Comparison of ENCODE assay signal across 9 cellular contexts in the genomic region with DNA sequence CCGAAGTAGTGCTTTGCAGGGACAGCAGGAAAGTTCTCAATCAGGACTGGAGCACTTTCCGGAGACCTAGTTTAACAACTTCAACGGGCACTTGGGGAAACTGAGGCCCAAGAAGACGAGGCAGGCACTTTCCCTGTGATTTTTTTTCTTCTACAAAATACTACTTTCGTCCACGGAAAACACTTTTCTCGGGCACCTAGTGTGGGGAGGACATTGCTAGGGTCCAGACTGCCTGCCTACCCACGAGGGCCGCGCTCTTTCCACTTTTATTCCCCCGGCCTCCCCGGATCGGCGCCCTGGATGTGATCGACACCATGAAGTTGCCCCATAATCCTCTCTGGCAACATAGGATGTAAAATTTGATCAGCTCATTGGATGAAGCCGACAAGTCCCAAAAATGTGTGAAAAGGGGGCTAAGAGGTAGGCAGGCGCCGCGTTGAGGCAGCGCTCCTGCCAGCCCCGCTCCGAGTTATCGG.
DNase-seq lines count a peak whose midpoint lies in the region; ATAC-seq, FAIRE-seq and TF ChIP-seq lines count a peak whose summit lies in the region.
"Had no signal": no experiment of that assay in that cellular context is flagged by ENCODE, and none has a peak within 500 bp of the region (broad histone marks: within the 10 kb centered on the region; RNA-seq: fewer than 3 reads in every experiment).

No MANE protein-coding gene starts in this region.

- no peak overlapping the region for H3K27ac ChIP-seq in SK-N-MC
- H3K27ac ChIP-seq in stomach smooth muscle (ENCODE audit: low read length) = no peak overlapping the region

- H3K4me3 ChIP-seq in SK-N-MC = peak overlapping the region; percentile 69
- H3K4me3 ChIP-seq in iPS-11a (ENCODE audit: low read depth, low read length) = peak overlapping the region; percentile 35
- H3K4me3 ChIP-seq in stomach smooth muscle (ENCODE audit: low read length in 2 of 2) = peak overlapping the region; percentile 40 to 66
- no peak overlapping the region for H3K4me3 ChIP-seq in lower leg skin (ENCODE audit: low read depth, poor library complexity, severe bottlenecking)

- peaks cover 12% of the 10 kb centered on the region for H3K4me1 ChIP-seq in stomach smooth muscle (ENCODE audit: control insufficient read depth, insufficient read depth, low read length)

- no peaks in the 10 kb centered on the region for H3K9me3 ChIP-seq in SK-N-MC (ENCODE audit: low read depth, low read length)
- H3K9me3 ChIP-seq in stomach smooth muscle (ENCODE audit: control insufficient read depth in 2 of 2, low read length in 2 of 2) = no peaks in the 10 kb centered on the region

- DNase-seq in NCI-H82 (lab: John Stamatoyannopoulos, UW) = peak; percentile 27
- no peak for DNase-seq in NCI-H82 treated with DMSO at 0.1 percent for 48 hours (lab: John Stamatoyannopoulos, UW; ENCODE audit: unreplicated experiment)
- DNase-seq in SK-N-MC (ENCODE audit: low read depth, low spot score) = no peak
- no peak for DNase-seq in lower leg skin (ENCODE audit: low spot score in 2 of 2)
- DNase-seq in HTR-8/SVneo (ENCODE audit: insufficient read length, low spot score) = no peak
- DNase-seq: effector CD8-positive, alpha-beta T cell had no signal

- ATAC-seq in GM19328 (IDR thresholded peaks at IDR 0.05; ENCODE audit: unreplicated experiment) = no peak

- H3K9ac ChIP-seq in SK-N-MC (ENCODE audit: insufficient read length) (no peak overlapping the region), stomach smooth muscle (ENCODE audit: low read length in 2 of 2) (peak overlapping the region in 1 of 2 donors; percentile 42)

- H3K36me3 ChIP-seq in SK-N-MC (ENCODE audit: insufficient read depth, low read length) (no peaks in the 10 kb centered on the region), stomach smooth muscle (ENCODE audit: control insufficient read depth in 2 of 2, insufficient read depth in 2 of 2, low read length in 2 of 2) (no peaks in the 10 kb centered on the region)

- FAIRE-seq in HTR-8/SVneo (lab: Jason Lieb, UNC) = no peak

- WGBS in lower leg skin, 2 donors = 11 to 39% methylated on average over 21 to 22 of the region's 23 CpGs

- no peak for TF ChIP-seq POLR2A in lower leg skin (IDR thresholded peaks at IDR 0.05)

- H3K27me3 ChIP-seq in stomach smooth muscle (ENCODE audit: control insufficient read depth in 1 of 2, insufficient read depth in 2 of 2, low read length in 2 of 2) = peaks cover 0 to 19% of the 10 kb centered on the region in 2 donors

- intact Hi-C loops in lower leg skin (cut with DNase I; ENCODE audit: low total_unique reads) = no loop called here

- no peak for TF ChIP-seq CTCF in lower leg skin (IDR thresholded peaks at IDR 0.05)
